1 cellular context compared by ENCODE assay signal in the genomic region with DNA sequence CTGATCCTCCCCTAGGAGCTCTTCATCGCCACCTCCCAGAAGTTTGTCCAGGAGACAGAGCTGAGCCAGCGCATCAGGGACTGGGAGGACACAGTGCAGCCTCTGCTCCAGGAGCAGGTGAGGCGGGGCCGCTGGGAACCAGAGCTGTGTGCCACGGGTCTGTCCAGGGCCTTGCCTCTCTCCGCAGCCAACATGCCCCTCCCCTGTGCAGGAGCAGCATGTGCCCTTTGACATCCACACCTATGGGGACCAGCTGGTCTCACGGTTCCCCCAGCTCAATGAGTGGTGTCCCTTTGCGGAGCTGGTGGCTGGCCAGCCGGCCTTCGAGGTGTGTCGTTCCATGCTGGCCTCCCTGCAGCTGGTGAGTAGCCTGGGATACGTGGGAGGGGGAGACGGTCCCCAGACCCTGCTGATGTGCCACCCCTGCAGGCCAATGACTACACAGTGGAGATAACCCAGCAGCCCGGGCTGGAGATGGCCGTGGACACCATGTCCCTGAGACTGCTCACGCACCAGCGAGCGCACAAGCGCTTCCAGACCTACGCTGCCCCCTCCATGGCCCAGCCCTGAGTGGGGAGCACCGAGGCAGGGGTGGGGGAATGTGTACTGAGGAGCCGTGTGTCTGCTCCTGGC.
TF ChIP-seq lines count a peak whose summit lies in the region.

No MANE protein-coding gene starts in this region.

TF ChIP-seq in SK-N-SH, 30 proteins besides CTCF, POLR2A, EP300 and RAD21:
- TF ChIP-seq SMC3 (IDR thresholded peaks at IDR 0.05; ENCODE audit: low read depth, low read length) (no peak), MEF2A (IDR thresholded peaks at IDR 0.05; ENCODE audit: borderline replicate concordance, low read depth) (no peak), NRF1 (IDR thresholded peaks at IDR 0.05; ENCODE audit: low read depth, low read length) (no peak), RFX5 (IDR thresholded peaks at IDR 0.05; ENCODE audit: low read length) (no peak), TEAD4 (IDR thresholded peaks at IDR 0.05; ENCODE audit: borderline replicate concordance, insufficient read depth) (no peak), GABPA (IDR thresholded peaks at IDR 0.05; ENCODE audit: low read depth) (no peak)
- TF ChIP-seq, protein P1, sequence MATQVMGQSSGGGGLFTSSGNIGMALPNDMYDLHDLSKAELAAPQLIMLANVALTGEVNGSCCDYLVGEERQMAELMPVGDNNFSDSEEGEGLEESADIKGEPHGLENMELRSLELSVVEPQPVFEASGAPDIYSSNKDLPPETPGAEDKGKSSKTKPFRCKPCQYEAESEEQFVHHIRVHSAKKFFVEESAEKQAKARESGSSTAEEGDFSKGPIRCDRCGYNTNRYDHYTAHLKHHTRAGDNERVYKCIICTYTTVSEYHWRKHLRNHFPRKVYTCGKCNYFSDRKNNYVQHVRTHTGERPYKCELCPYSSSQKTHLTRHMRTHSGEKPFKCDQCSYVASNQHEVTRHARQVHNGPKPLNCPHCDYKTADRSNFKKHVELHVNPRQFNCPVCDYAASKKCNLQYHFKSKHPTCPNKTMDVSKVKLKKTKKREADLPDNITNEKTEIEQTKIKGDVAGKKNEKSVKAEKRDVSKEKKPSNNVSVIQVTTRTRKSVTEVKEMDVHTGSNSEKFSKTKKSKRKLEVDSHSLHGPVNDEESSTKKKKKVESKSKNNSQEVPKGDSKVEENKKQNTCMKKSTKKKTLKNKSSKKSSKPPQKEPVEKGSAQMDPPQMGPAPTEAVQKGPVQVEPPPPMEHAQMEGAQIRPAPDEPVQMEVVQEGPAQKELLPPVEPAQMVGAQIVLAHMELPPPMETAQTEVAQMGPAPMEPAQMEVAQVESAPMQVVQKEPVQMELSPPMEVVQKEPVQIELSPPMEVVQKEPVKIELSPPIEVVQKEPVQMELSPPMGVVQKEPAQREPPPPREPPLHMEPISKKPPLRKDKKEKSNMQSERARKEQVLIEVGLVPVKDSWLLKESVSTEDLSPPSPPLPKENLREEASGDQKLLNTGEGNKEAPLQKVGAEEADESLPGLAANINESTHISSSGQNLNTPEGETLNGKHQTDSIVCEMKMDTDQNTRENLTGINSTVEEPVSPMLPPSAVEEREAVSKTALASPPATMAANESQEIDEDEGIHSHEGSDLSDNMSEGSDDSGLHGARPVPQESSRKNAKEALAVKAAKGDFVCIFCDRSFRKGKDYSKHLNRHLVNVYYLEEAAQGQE (IDR thresholded peaks at IDR 0.05; ENCODE audit: low read depth, low read length): no peak
TF ChIP-seq in SK-N-SH: peak in this region for 0.
